In the genomic region with DNA sequence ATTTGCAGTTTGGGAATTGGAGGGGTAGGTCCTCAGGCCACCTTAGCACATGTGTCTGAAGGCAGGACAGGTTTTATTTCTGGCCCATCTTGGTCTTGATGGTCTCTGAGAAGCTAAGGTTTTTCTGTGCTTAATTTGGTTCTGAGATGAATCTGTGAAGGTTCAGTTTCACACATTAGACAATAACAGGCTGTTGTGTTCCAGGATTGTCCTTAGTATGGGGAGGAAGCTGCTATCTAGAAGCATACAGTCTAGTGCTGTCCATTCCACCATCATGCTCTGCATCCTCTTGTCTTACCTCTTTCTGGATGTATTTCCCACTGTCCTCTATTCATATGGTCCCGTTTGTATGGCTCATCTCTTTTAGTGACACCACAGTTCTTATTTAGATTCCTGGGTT, we compare ENCODE assay signal across 1 cellular context.
TF ChIP-seq lines count a peak whose summit lies in the region.

No MANE protein-coding gene starts in this region.

TF ChIP-seq in K562, 482 proteins besides CTCF, POLR2A, EP300 and RAD21:
- TF ChIP-seq ZNF324 (CRISPR knock-in tag; IDR thresholded peaks at IDR 0.05) (no peak), ZNF134 (CRISPR knock-in tag; conservative IDR thresholded peaks at IDR 0.05) (no peak), CREB1 (IDR thresholded peaks at IDR 0.05) (no peak), CREB1 (CRISPR knock-in tag; IDR thresholded peaks at IDR 0.05) (no peak), COPS2 (conservative IDR thresholded peaks at IDR 0.05) (no peak), SNIP1 (IDR thresholded peaks at IDR 0.05; ENCODE audit: low read depth) (no peak), CHCHD3 (CRISPR knock-in tag; IDR thresholded peaks at IDR 0.05) (no peak), HLTF (IDR thresholded peaks at IDR 0.05) (no peak), NFYB (IDR thresholded peaks at IDR 0.05; ENCODE audit: extremely low read depth, insufficient read length) (no peak), ARID3B (CRISPR knock-in tag; IDR thresholded peaks at IDR 0.05; ENCODE audit: borderline replicate concordance) (no peak), NCOR1 (IDR thresholded peaks at IDR 0.05) (no peak), ATF4 (CRISPR knock-in tag; IDR thresholded peaks at IDR 0.05) (no peak), STAG1 (CRISPR knock-in tag; IDR thresholded peaks at IDR 0.05; ENCODE audit: borderline replicate concordance) (no peak), CHD7 (IDR thresholded peaks at IDR 0.05; ENCODE audit: low read depth, low read length) (no peak), HNRNPL (IDR thresholded peaks at IDR 0.05; ENCODE audit: low read depth, low read length) (no peak), U2AF1 (optimal IDR thresholded peaks at IDR 0.05; ENCODE audit: low read depth, low read length) (no peak)
